In genomic region chr21:46662367-46662654, GRCh38 we compare ENCODE assay signal across 17 cellular contexts. TPM values are rescaled to one million over a fixed set of nuclear protein-coding genes. Genes with fewer than 3 reads are reported as not detected.
"Had no signal": no experiment of that assay in that cellular context is flagged by ENCODE, and none has a peak within 500 bp of the region (broad histone marks: within the 10 kb centered on the region; RNA-seq: fewer than 3 reads in every experiment).

No MANE protein-coding gene starts in this region.

- H3K9me3 ChIP-seq: prostate gland, right atrium auricular region, tibial nerve had no signal

- H3K4me1 ChIP-seq: prostate gland had no signal

- ATAC-seq: activated CD8-positive, alpha-beta memory T cell treated with anti-CD3 and anti-CD28 coated beads, Interleukin-2, amount 10 ng/mL, durations not matched to agents 7 days and 5 days; stimulated activated effector memory CD8-positive, alpha-beta T cell treated with anti-CD3 and anti-CD28 coated beads, Interleukin-12 subunit alpha, Interleukin-12 subunit beta, amount 100 ng/mL, for 72 hours had no signal

- H3K27ac ChIP-seq: hepatocyte, neural progenitor cell, prostate gland had no signal

- H3K4me3 ChIP-seq: cardiac muscle cell, hepatocyte, neural progenitor cell, prostate gland had no signal

- H3K27me3 ChIP-seq: hepatocyte, right atrium auricular region, tibial nerve had no signal

- H3K36me3 ChIP-seq: neural progenitor cell, prostate gland had no signal

- DNase-seq: activated CD4-positive, alpha-beta memory T cell treated with anti-CD3 and anti-CD28 coated beads, Interleukin-2, amount 10 ng/mL, durations not matched to agents 7 days and 5 days; activated CD4-positive, alpha-beta T cell treated with anti-CD3 and anti-CD28 coated beads for 4 hours; activated CD8-positive, alpha-beta memory T cell treated with anti-CD3 and anti-CD28 coated beads, Interleukin-2, amount 10 ng/mL, durations not matched to agents 7 days and 5 days; dorsolateral prefrontal cortex; foreskin fibroblast; midbrain; stimulated activated CD4-positive, alpha-beta T cell treated with anti-CD3 and anti-CD28 coated beads, Interleukin-4, amount 100 ng/mL, for 24 hours; substantia nigra had no signal

RNA-seq across cellular contexts. Expression of gene S100B, which starts 57.4 kb away (rescaled TPM):
- total RNA-seq: activated CD4-positive, alpha-beta memory T cell treated with anti-CD3 and anti-CD28 coated beads, Interleukin-2, amount 10 ng/mL, durations not matched to agents 7 days and 5 days; hepatocyte; myocyte; osteocyte had no signal
- polyA plus RNA-seq: hepatocyte had no signal
